ENCODE assay signal across 8 cellular contexts in genomic region chr1:156592158-156592909, GRCh38. TPM values are rescaled to one million over a fixed set of nuclear protein-coding genes. Genes with fewer than 3 reads are reported as not detected.
DNase-seq lines count a peak whose midpoint lies in the region; ATAC-seq lines count a peak whose summit lies in the region.

No MANE protein-coding gene starts in this region.

- H3K4me1 Mint-ChIP-seq in T-helper 2 cell treated with Interferon-gamma antibody and Interleukin-4, amounts not matched to agents 5 μg/mL and 100 μg/mL, for 36 hours (ENCODE audit: low read depth): peaks cover 17% of the 10 kb centered on the region
- peaks cover 25% of the 10 kb centered on the region for H3K4me1 Mint-ChIP-seq in activated naive CD8-positive, alpha-beta T cell treated with anti-CD3 and anti-CD28 coated beads for 36 hours

- H3K27ac Mint-ChIP-seq in T-helper 2 cell treated with Interferon-gamma antibody and Interleukin-4, amounts not matched to agents 5 μg/mL and 100 μg/mL, for 36 hours: peak overlapping the region; percentile 55
- H3K27ac Mint-ChIP-seq in activated naive CD8-positive, alpha-beta T cell treated with anti-CD3 and anti-CD28 coated beads for 36 hours: peak overlapping the region; percentile 68

- peaks cover 27% of the 10 kb centered on the region for H3K36me3 Mint-ChIP-seq in T-helper 2 cell treated with Interferon-gamma antibody and Interleukin-4, amounts not matched to agents 5 μg/mL and 100 μg/mL, for 36 hours (ENCODE audit: low read depth)
- H3K36me3 Mint-ChIP-seq in activated naive CD8-positive, alpha-beta T cell treated with anti-CD3 and anti-CD28 coated beads for 36 hours: peaks cover 21% of the 10 kb centered on the region

- H3K27ac ChIP-seq in temporal lobe (ENCODE audit: low read depth, low read length): peak overlapping the region; percentile 88

- no peaks in the 10 kb centered on the region for H3K27me3 Mint-ChIP-seq in T-helper 2 cell treated with Interferon-gamma antibody and Interleukin-4, amounts not matched to agents 5 μg/mL and 100 μg/mL, for 36 hours (ENCODE audit: low read depth)
- no peaks in the 10 kb centered on the region for H3K27me3 Mint-ChIP-seq in activated naive CD8-positive, alpha-beta T cell treated with anti-CD3 and anti-CD28 coated beads for 36 hours

- ATAC-seq in GM21825 (IDR thresholded peaks at IDR 0.05; ENCODE audit: unreplicated experiment): no peak
- ATAC-seq in HG02623 (IDR thresholded peaks at IDR 0.05; ENCODE audit: unreplicated experiment): no peak

- H3K4me3 Mint-ChIP-seq in T-helper 2 cell treated with Interferon-gamma antibody and Interleukin-4, amounts not matched to agents 5 μg/mL and 100 μg/mL, for 36 hours: peak overlapping the region; percentile 60
- H3K4me3 Mint-ChIP-seq in activated naive CD8-positive, alpha-beta T cell treated with anti-CD3 and anti-CD28 coated beads for 36 hours: peak overlapping the region; percentile 82

- DNase-seq in T-helper 2 cell treated with Interferon-gamma antibody and Interleukin-4, amounts not matched to agents 5 μg/mL and 100 μg/mL, for 36 hours (ENCODE audit: low spot score): no peak
- DNase-seq in T-helper 2 cell (no peak), islet precursor cell (peak; percentile 48), NCI-H526 (lab: John Stamatoyannopoulos, UW) (no peak)
- no peak for DNase-seq in activated naive CD8-positive, alpha-beta T cell treated with anti-CD3 and anti-CD28 coated beads for 36 hours

- no peaks in the 10 kb centered on the region for H3K9me3 Mint-ChIP-seq in T-helper 2 cell treated with Interferon-gamma antibody and Interleukin-4, amounts not matched to agents 5 μg/mL and 100 μg/mL, for 36 hours
- no peaks in the 10 kb centered on the region for H3K9me3 Mint-ChIP-seq in activated naive CD8-positive, alpha-beta T cell treated with anti-CD3 and anti-CD28 coated beads for 36 hours

RNA-seq across cellular contexts. Expression of gene NAXE, which starts 0.8 kb away (rescaled TPM):
- total RNA-seq in activated naive CD8-positive, alpha-beta T cell treated with anti-CD3 and anti-CD28 coated beads for 36 hours: 10 to 100 TPM; 65.9 to 68.2 TPM
- 24.8 TPM for total RNA-seq in temporal lobe

RNA-seq across cellular contexts. Expression of gene GPATCH4, which starts 8.9 kb away (rescaled TPM):
- total RNA-seq in activated naive CD8-positive, alpha-beta T cell treated with anti-CD3 and anti-CD28 coated beads for 36 hours: 100 to 1,000 TPM; 103 TPM
- total RNA-seq in temporal lobe: 5.4 TPM

RNA-seq across cellular contexts. Expression of gene TTC24, which starts 12.8 kb away (rescaled TPM):
- 10 to 100 TPM; 18.7 to 19.6 TPM for total RNA-seq in activated naive CD8-positive, alpha-beta T cell treated with anti-CD3 and anti-CD28 coated beads for 36 hours
- not detected for total RNA-seq in temporal lobe

RNA-seq across cellular contexts. Expression of gene IQGAP3, which starts 20.0 kb away (rescaled TPM):
- total RNA-seq in activated naive CD8-positive, alpha-beta T cell treated with anti-CD3 and anti-CD28 coated beads for 36 hours: 10 to 100 TPM; 13.5 to 14.9 TPM
- 0.98 TPM for total RNA-seq in temporal lobe

RNA-seq across cellular contexts. Expression of gene HAPLN2, which starts 26.9 kb away (rescaled TPM):
- total RNA-seq in activated naive CD8-positive, alpha-beta T cell treated with anti-CD3 and anti-CD28 coated beads for 36 hours: not detected
- total RNA-seq in temporal lobe: 0.98 TPM

Comparison
In these comparisons a context has a peak if more than half of its experiments do, and no peak if none do; other contexts are left out.
1. RNA of gene GPATCH4, which starts 8.9 kb away (total RNA-seq): 103 TPM in activated naive CD8-positive, alpha-beta T cell treated with anti-CD3 and anti-CD28 coated beads for 36 hours; 5.4 TPM in temporal lobe (single experiment); every median in the first group is over 10 times any median in the second.
2. RNA of gene TTC24, which starts 12.8 kb away (total RNA-seq): 18.7 to 19.6 TPM in activated naive CD8-positive, alpha-beta T cell treated with anti-CD3 and anti-CD28 coated beads for 36 hours; not detected in temporal lobe (single experiment); every median in the first group is over 10 times any median in the second.